ENCODE assay signal across 17 cellular contexts in the genomic region with DNA sequence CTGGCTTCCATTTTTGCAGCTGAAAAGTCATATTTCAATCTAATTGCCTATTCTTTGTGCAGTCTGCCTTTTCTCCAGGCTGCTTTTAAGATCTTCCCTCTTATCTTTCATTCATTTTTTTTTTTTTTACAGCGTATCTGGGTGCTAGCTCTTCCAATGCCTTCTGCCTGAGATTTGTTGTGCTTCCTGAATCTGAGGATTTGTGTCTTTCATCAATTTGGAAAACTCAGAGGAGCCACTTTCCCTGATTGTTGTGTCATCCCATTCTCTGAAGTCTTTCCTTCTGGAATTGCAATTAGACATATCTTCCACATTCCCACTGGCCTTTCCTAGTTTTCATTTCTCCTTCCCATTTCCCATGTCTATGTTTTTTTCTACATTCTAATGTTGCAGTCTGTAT. TPM values are rescaled to one million over a fixed set of nuclear protein-coding genes. Genes with fewer than 3 reads are reported as not detected.
DNase-seq lines count a peak whose midpoint lies in the region; ATAC-seq and TF ChIP-seq lines count a peak whose summit lies in the region.
"Had no signal": no experiment of that assay in that cellular context is flagged by ENCODE, and none has a peak within 500 bp of the region (broad histone marks: within the 10 kb centered on the region; RNA-seq: fewer than 3 reads in every experiment).

No MANE protein-coding gene starts in this region.

- no peaks in the 10 kb centered on the region for H4K20me1 ChIP-seq in smooth muscle cell (ENCODE audit: low read depth)

- H3K4me3 ChIP-seq in smooth muscle cell = no peak overlapping the region
- H3K4me3 ChIP-seq: upper lobe of right lung had no signal

- H3K27me3 ChIP-seq in smooth muscle cell (ENCODE audit: low read depth) = no peaks in the 10 kb centered on the region
- H3K27me3 ChIP-seq: upper lobe of right lung had no signal

- H3K4me1 Mint-ChIP-seq in activated T-cell treated with anti-CD3 and anti-CD28 coated beads, Interleukin-2, amount 50 U/mL, for 24 hours (ENCODE audit: low read depth) = peaks cover 91% of the 10 kb centered on the region
- H3K4me1 Mint-ChIP-seq in IgD-negative memory B cell = peaks cover 49 to 84% (median 59%) of the 10 kb centered on the region in 3 donors
- peaks cover 90% of the 10 kb centered on the region for H3K4me1 Mint-ChIP-seq in activated naive CD8-positive, alpha-beta T cell treated with anti-CD3 and anti-CD28 coated beads, Interleukin-2, amount 50 U/mL, for 24 hours

- H3K4me1 ChIP-seq in smooth muscle cell (ENCODE audit: low read depth) = peaks cover 3% of the 10 kb centered on the region

- no peak for ATAC-seq in activated naive CD8-positive, alpha-beta T cell treated with anti-CD3 and anti-CD28 coated beads, Interleukin-2, amount 50 U/mL, for 24 hours
- ATAC-seq in GM18909 (IDR thresholded peaks at IDR 0.05; ENCODE audit: poor library complexity, unreplicated experiment) = no peak
- ATAC-seq: right cardiac atrium, upper lobe of right lung had no signal

- no peak overlapping the region for H2AFZ ChIP-seq in smooth muscle cell (ENCODE audit: low read depth)

- no peaks in the 10 kb centered on the region for H3K79me2 ChIP-seq in smooth muscle cell (ENCODE audit: low read depth)

- no peak for TF ChIP-seq CTCF in smooth muscle cell (IDR thresholded peaks at IDR 0.05; ENCODE audit: borderline replicate concordance, insufficient read depth, poor library complexity, severe bottlenecking)

- peak overlapping the region; percentile 20 for H3K4me2 ChIP-seq in smooth muscle cell

- no peaks in the 10 kb centered on the region for H3K36me3 ChIP-seq in smooth muscle cell (ENCODE audit: low read depth)
- H3K36me3 ChIP-seq: upper lobe of right lung had no signal

- no peak overlapping the region for H3K9ac ChIP-seq in smooth muscle cell (ENCODE audit: low read depth)

- H3K9me3 Mint-ChIP-seq in activated T-cell treated with anti-CD3 and anti-CD28 coated beads, Interleukin-2, amount 50 U/mL, for 24 hours = no peaks in the 10 kb centered on the region
- H3K9me3 Mint-ChIP-seq in IgD-negative memory B cell = no peaks in the 10 kb centered on the region
- no peaks in the 10 kb centered on the region for H3K9me3 Mint-ChIP-seq in activated naive CD8-positive, alpha-beta T cell treated with anti-CD3 and anti-CD28 coated beads, Interleukin-2, amount 50 U/mL, for 24 hours

- H3K36me3 Mint-ChIP-seq in activated T-cell treated with anti-CD3 and anti-CD28 coated beads, Interleukin-2, amount 50 U/mL, for 24 hours (ENCODE audit: low read depth) = peaks cover 5% of the 10 kb centered on the region
- no peaks in the 10 kb centered on the region for H3K36me3 Mint-ChIP-seq in IgD-negative memory B cell
- H3K36me3 Mint-ChIP-seq in activated naive CD8-positive, alpha-beta T cell treated with anti-CD3 and anti-CD28 coated beads, Interleukin-2, amount 50 U/mL, for 24 hours (ENCODE audit: low read depth) = peaks cover 7% of the 10 kb centered on the region

- WGBS in smooth muscle cell (ENCODE audit: low lambda C conversion rate) = 32% methylated on average over 1 of the region's 1 CpG

- peaks cover 5% of the 10 kb centered on the region for H3F3A ChIP-seq in smooth muscle cell (ENCODE audit: low read depth)

- H3K27ac ChIP-seq in smooth muscle cell (ENCODE audit: low read depth) = peak overlapping the region; percentile 65

- H3K4me3 Mint-ChIP-seq in activated T-cell treated with anti-CD3 and anti-CD28 coated beads, Interleukin-2, amount 50 U/mL, for 24 hours = no peak overlapping the region
- peak overlapping the region in 2 of 4 donors; percentile 55 to 71 for H3K4me3 Mint-ChIP-seq in IgD-negative memory B cell
- no peak overlapping the region for H3K4me3 Mint-ChIP-seq in activated naive CD8-positive, alpha-beta T cell treated with anti-CD3 and anti-CD28 coated beads, Interleukin-2, amount 50 U/mL, for 24 hours

- no peaks in the 10 kb centered on the region for H3K27me3 Mint-ChIP-seq in activated T-cell treated with anti-CD3 and anti-CD28 coated beads, Interleukin-2, amount 50 U/mL, for 24 hours
- H3K27me3 Mint-ChIP-seq in IgD-negative memory B cell = no peaks in the 10 kb centered on the region
- no peaks in the 10 kb centered on the region for H3K27me3 Mint-ChIP-seq in activated naive CD8-positive, alpha-beta T cell treated with anti-CD3 and anti-CD28 coated beads, Interleukin-2, amount 50 U/mL, for 24 hours

- no peaks in the 10 kb centered on the region for H3K9me3 ChIP-seq in smooth muscle cell (replicated peaks; ENCODE audit: low read depth)
- H3K9me3 ChIP-seq: upper lobe of right lung had no signal

- no peak for DNase-seq in activated T-cell treated with anti-CD3 and anti-CD28 coated beads, Interleukin-2, amount 50 U/mL, for 24 hours
- no peak for DNase-seq in activated T-cell treated with anti-CD3 and anti-CD28 coated beads for 4 hours
- DNase-seq in activated naive CD8-positive, alpha-beta T cell treated with anti-CD3 and anti-CD28 coated beads, Interleukin-2, amount 50 U/mL, for 24 hours = no peak
- no peak for DNase-seq in smooth muscle cell (lab: John Stamatoyannopoulos, UW; ENCODE audit: unreplicated experiment)
- DNase-seq in NCI-H2196 treated with DMSO at 0.1 percent for 48 hours (lab: John Stamatoyannopoulos, UW; ENCODE audit: unreplicated experiment) = no peak
- DNase-seq in HPDE6-E6E7 (ENCODE audit: extremely low spot score) = no peak
- DNase-seq: ACHN, dermis blood vessel endothelial cell, foreskin melanocyte, midbrain, NCI-H187 treated with DMSO at 0.1 percent for 48 hours, NCI-H446, right cardiac atrium, upper lobe of right lung had no signal

- peak overlapping the region; percentile 79 for H3K27ac Mint-ChIP-seq in activated T-cell treated with anti-CD3 and anti-CD28 coated beads, Interleukin-2, amount 50 U/mL, for 24 hours
- H3K27ac Mint-ChIP-seq in IgD-negative memory B cell = peak overlapping the region; percentile 87 to 97 (median 89)
- H3K27ac Mint-ChIP-seq in activated naive CD8-positive, alpha-beta T cell treated with anti-CD3 and anti-CD28 coated beads, Interleukin-2, amount 50 U/mL, for 24 hours = peak overlapping the region; percentile 85

RNA-seq across cellular contexts. Expression of gene ACKR3, which starts 21.9 kb away (rescaled TPM):
- 1.4 TPM for polyA plus RNA-seq in IgD-negative memory B cell
- total RNA-seq in smooth muscle cell = 63.0 and 72.5 TPM in 2 replicates
- 44.6 and 72.5 TPM in 2 replicates for polyA plus RNA-seq in smooth muscle cell
- total RNA-seq: epithelial cell of proximal tubule had no signal

Comparison
In these comparisons a context has a peak if more than half of its experiments do, and no peak if none do; other contexts are left out.
1. RNA of gene ACKR3, which starts 21.9 kb away (polyA plus RNA-seq): 44.6 to 72.5 TPM in smooth muscle cell; 1.4 TPM in IgD-negative memory B cell (single experiment); every median in the first group is over 10 times any median in the second.
2. Peak in every context shown above with its lines, with median percentiles within 50 percentile points of each other: H3K27ac Mint-ChIP-seq.